In genomic region chr5:170338933-170339779, GRCh38 we compare ENCODE assay signal across 10 cellular contexts. TPM values are rescaled to one million over a fixed set of nuclear protein-coding genes. Genes with fewer than 3 reads are reported as not detected.
A peak's percentile ranks its signal among the peaks of the same experiment; 100 is the strongest.
DNase-seq lines count a peak whose midpoint lies in the region; ATAC-seq and TF ChIP-seq lines count a peak whose summit lies in the region.
"Had no signal": no experiment of that assay in that cellular context is flagged by ENCODE, and none has a peak within 500 bp of the region (broad histone marks: within the 10 kb centered on the region; RNA-seq: fewer than 3 reads in every experiment).

No MANE protein-coding gene starts in this region.

- intact Hi-C loops in Panc1 (cut with micrococcal nuclease; ENCODE audit: unreplicated experiment), result no loop called here

- POLR2A ChIA-PET in Panc1 (lab: Charles Lee), result interaction anchor here (0.7 kb wide), 1 partner anchor 1664 kb away, joined by 3 read pairs; no protein-coding TSS in a partner anchor

- H3K27me3 ChIP-seq in Panc1 (ENCODE audit: control insufficient read depth, insufficient read depth, low read length), result peaks cover 6% of the 10 kb centered on the region; the same call in 1 of the 2 replicates

- no peaks in the 10 kb centered on the region for H3K36me3 ChIP-seq in Panc1 (ENCODE audit: control insufficient read depth, insufficient read depth, low read length)

- H3K4me3 ChIP-seq in Panc1 (ENCODE audit: low read depth in 2 of 2, low read length in 2 of 2), result no peak overlapping the region

- peak; percentile 71 for ATAC-seq in GM18520 (IDR thresholded peaks at IDR 0.05; ENCODE audit: unreplicated experiment)
- ATAC-seq in HG02884 (IDR thresholded peaks at IDR 0.05; ENCODE audit: unreplicated experiment), result peak; percentile 87
- ATAC-seq in Panc1, result no peak

- no peaks in the 10 kb centered on the region for H3K9me3 ChIP-seq in Panc1 (ENCODE audit: control insufficient read depth, insufficient read depth, low read depth, low read length)

- TF ChIP-seq CTCF in Panc1 (IDR thresholded peaks at IDR 0.05), result peak; percentile 21; the same call in 1 of the 2 replicates

- in situ Hi-C loops in Panc1 (cut with HindIII; ENCODE audit: low pct_unique_long_range_greater_than_20kb, low sequenced_read_pairs), result no loop called here

- no TSS peak for BruUV-seq in Panc1 (replicated peaks; lab: Mats Ljungman, UMichigan)

- H3K4me1 ChIP-seq in Panc1 (ENCODE audit: control insufficient read depth, insufficient read depth, low read length), result no peaks in the 10 kb centered on the region

- CTCF ChIA-PET in Panc1 (lab: Charles Lee), result no interaction called here

- peak; percentile 18 for DNase-seq in Panc1 (ENCODE audit: low read depth, low spot score)
- DNase-seq in activated gamma-delta T cell treated with anti-CD3 and anti-CD28 coated beads, Interleukin-2, amount 50 U/mL, for 16 hours (ENCODE audit: low read depth), result peak; percentile 49
- peak; percentile 50 for DNase-seq in medulla oblongata (ENCODE audit: extremely low spot score)
- DNase-seq in HPDE6-E6E7 (ENCODE audit: extremely low spot score), result no peak
- DNase-seq in NCI-H1105 treated with DMSO at 0.1 percent for 48 hours (lab: John Stamatoyannopoulos, UW), result no peak
- no peak for DNase-seq in mesenteric fat pad (ENCODE audit: low spot score)

- H3K27ac ChIP-seq in Panc1 (ENCODE audit: low read length), result no peak overlapping the region

RNA-seq across cellular contexts. Expression of gene LCP2, which starts 41.6 kb away (rescaled TPM):
- total RNA-seq in Panc1 (2021; ENCODE audit: unreplicated experiment) (0.36 TPM), mesenteric fat pad (52.4 TPM)
- not detected for polyA plus RNA-seq in Panc1 (2012; ENCODE audit: insufficient read length)

RNA-seq across cellular contexts. Expression of gene KCNMB1, which starts 50.0 kb away (rescaled TPM):
- total RNA-seq in Panc1 (2021; ENCODE audit: unreplicated experiment), result not detected
- polyA plus RNA-seq in Panc1 (2012; ENCODE audit: insufficient read length), result not detected
- total RNA-seq in mesenteric fat pad, result 0.93 TPM
- total RNA-seq: myocyte; T-helper 1 cell treated with Interleukin-12 subunit alpha and Interleukin-12 subunit beta and Interleukin-4 antibody, amounts not matched to agents 30 ng/mL and 1 ng/mL, for 36 hours had no signal

Comparison
In these comparisons a context has a peak if more than half of its experiments do, and no peak if none do; other contexts are left out.
1. DNase-seq: peak in Panc1 (single experiment), activated gamma-delta T cell treated with anti-CD3 and anti-CD28 coated beads, Interleukin-2, amount 50 U/mL, for 16 hours (single experiment) and medulla oblongata (single experiment); none in HPDE6-E6E7 (single experiment), NCI-H1105 treated with DMSO at 0.1 percent for 48 hours (single experiment) and mesenteric fat pad (single experiment).
2. RNA of gene LCP2, which starts 41.6 kb away (total RNA-seq): 52.4 TPM in mesenteric fat pad (single experiment); 0.36 TPM in Panc1 (single experiment); every median in the first group is over 10 times any median in the second.